Comparison of ENCODE assay signal across 32 cellular contexts in genomic region chr14:66782853-66783252, GRCh38.
"Had no signal": no experiment of that assay in that cellular context is flagged by ENCODE, and none has a peak within 500 bp of the region (broad histone marks: within the 10 kb centered on the region; RNA-seq: fewer than 3 reads in every experiment).

No MANE protein-coding gene starts in this region.

- FAIRE-seq: astrocyte, endothelial cell of umbilical vein, keratinocyte, pancreas had no signal

- H3K36me3 ChIP-seq: brain microvascular endothelial cell, esophagus muscularis mucosa, heart right ventricle, pancreas, prostate gland, upper lobe of left lung had no signal

- H3K4me2 ChIP-seq: smooth muscle cell had no signal

- H3K27me3 Mint-ChIP-seq: activated B cell treated with CpG ODN at 0.5 μM for 24 hours; activated CD8-positive, alpha-beta T cell treated with anti-CD3 and anti-CD28 coated beads for 36 hours; activated T-helper 17 cell treated with anti-CD3 and anti-CD28 coated beads, Interleukin-2, amount 50 U/mL, for 72 hours; effector memory CD8-positive, alpha-beta T cell; naive thymus-derived CD4-positive, alpha-beta T cell; stimulated activated memory B cell treated with anti-CD40 and anti-IgM and Interleukin-4, amounts not matched to agents 10 μg/mL and 1 μg/mL and 100 μg/mL, for 72 hours; stimulated activated naive CD8-positive, alpha-beta T cell treated with anti-CD3 and anti-CD28 coated beads, Interleukin-15, amount 100 ng/mL, for 72 hours had no signal

- H3K4me1 Mint-ChIP-seq: activated B cell treated with CpG ODN at 0.5 μM for 24 hours; activated T-helper 17 cell treated with anti-CD3 and anti-CD28 coated beads, Interleukin-2, amount 50 U/mL, for 72 hours; naive thymus-derived CD4-positive, alpha-beta T cell; stimulated activated memory B cell treated with anti-CD40 and anti-IgM and Interleukin-4, amounts not matched to agents 10 μg/mL and 1 μg/mL and 100 μg/mL, for 72 hours; stimulated activated naive CD8-positive, alpha-beta T cell treated with anti-CD3 and anti-CD28 coated beads, Interleukin-15, amount 100 ng/mL, for 72 hours had no signal

- H3K4me3 ChIP-seq: coronary artery, dorsolateral prefrontal cortex, esophagus muscularis mucosa, heart right ventricle, pancreas, prostate gland, smooth muscle cell, upper lobe of left lung had no signal

- H3K27me3 ChIP-seq: brain microvascular endothelial cell, dorsolateral prefrontal cortex, esophagus muscularis mucosa, foreskin keratinocyte, heart right ventricle, pancreas, upper lobe of left lung had no signal

- H3K9me3 Mint-ChIP-seq: activated T-helper 17 cell treated with anti-CD3 and anti-CD28 coated beads, Interleukin-2, amount 50 U/mL, for 72 hours; stimulated activated memory B cell treated with anti-CD40 and anti-IgM and Interleukin-4, amounts not matched to agents 10 μg/mL and 1 μg/mL and 100 μg/mL, for 72 hours; T-helper 2 cell treated with Interferon-gamma antibody and Interleukin-4, amounts not matched to agents 5 μg/mL and 100 μg/mL, for 36 hours had no signal

- H3K4me3 Mint-ChIP-seq: activated B cell treated with CpG ODN at 0.5 μM for 24 hours; activated CD8-positive, alpha-beta T cell treated with anti-CD3 and anti-CD28 coated beads for 36 hours; activated T-cell treated with anti-CD3 and anti-CD28 coated beads, Interleukin-2, amount 50 U/mL, for 4 hours; activated T-helper 17 cell treated with anti-CD3 and anti-CD28 coated beads, Interleukin-2, amount 50 U/mL, for 72 hours; effector memory CD8-positive, alpha-beta T cell; naive thymus-derived CD4-positive, alpha-beta T cell; stimulated activated memory B cell treated with anti-CD40 and anti-IgM and Interleukin-4, amounts not matched to agents 10 μg/mL and 1 μg/mL and 100 μg/mL, for 72 hours; stimulated activated naive CD8-positive, alpha-beta T cell treated with anti-CD3 and anti-CD28 coated beads, Interleukin-15, amount 100 ng/mL, for 72 hours; T-helper 2 cell treated with Interferon-gamma antibody and Interleukin-4, amounts not matched to agents 5 μg/mL and 100 μg/mL, for 36 hours had no signal

- H3K9me3 ChIP-seq: esophagus muscularis mucosa, heart right ventricle, pancreas, prostate gland, upper lobe of left lung had no signal

- DNase-seq: activated B cell treated with CpG ODN at 0.5 μM for 24 hours; activated CD4-positive, alpha-beta T cell treated with anti-CD3 and anti-CD28 coated beads, Interleukin-2, amount 50 U/mL, for 1 hour; activated CD8-positive, alpha-beta T cell treated with anti-CD3 and anti-CD28 coated beads for 36 hours; activated gamma-delta T cell treated with Interleukin-2 at 50 U/mL for 16 hours; activated naive CD4-positive, alpha-beta T cell treated with anti-CD3 and anti-CD28 coated beads, Interleukin-2, amount 50 U/mL, for 16 hours; activated T-cell treated with anti-CD3 and anti-CD28 coated beads, Interleukin-2, amount 50 U/mL, for 4 hours; amniotic stem cell; brain microvascular endothelial cell; dorsolateral prefrontal cortex; effector memory CD8-positive, alpha-beta T cell; foreskin keratinocyte; heart right ventricle; left cardiac atrium; midbrain; naive thymus-derived CD4-positive, alpha-beta T cell; pancreas; stimulated activated CD4-positive, alpha-beta T cell treated with anti-CD3 and anti-CD28 coated beads, Interleukin-1b, Interleukin-23, amount 100 ng/mL, for 48 hours; stimulated activated CD4-positive, alpha-beta T cell treated with anti-CD3 and anti-CD28 coated beads, Interleukin-4, amount 100 ng/mL, for 4 hours; stimulated activated CD8-positive, alpha-beta memory T cell treated with anti-CD3 and anti-CD28 coated beads, Interleukin-4, amount 100 ng/mL, for 48 hours; stimulated activated naive CD8-positive, alpha-beta T cell treated with anti-CD3 and anti-CD28 coated beads, Interleukin-15, amount 100 ng/mL, for 72 hours; substantia nigra; upper lobe of left lung had no signal

- H3K27ac ChIP-seq: brain microvascular endothelial cell, coronary artery, dorsolateral prefrontal cortex, esophagus muscularis mucosa, foreskin keratinocyte, heart right ventricle, pancreas, prostate gland, upper lobe of left lung had no signal

- H3K27ac Mint-ChIP-seq: activated B cell treated with CpG ODN at 0.5 μM for 24 hours; activated CD8-positive, alpha-beta T cell treated with anti-CD3 and anti-CD28 coated beads for 36 hours; activated T-helper 17 cell treated with anti-CD3 and anti-CD28 coated beads, Interleukin-2, amount 50 U/mL, for 72 hours; effector memory CD8-positive, alpha-beta T cell; naive thymus-derived CD4-positive, alpha-beta T cell; stimulated activated memory B cell treated with anti-CD40 and anti-IgM and Interleukin-4, amounts not matched to agents 10 μg/mL and 1 μg/mL and 100 μg/mL, for 72 hours; stimulated activated naive CD8-positive, alpha-beta T cell treated with anti-CD3 and anti-CD28 coated beads, Interleukin-15, amount 100 ng/mL, for 72 hours; T-helper 2 cell treated with Interferon-gamma antibody and Interleukin-4, amounts not matched to agents 5 μg/mL and 100 μg/mL, for 36 hours had no signal

- H3K4me1 ChIP-seq: esophagus muscularis mucosa, foreskin keratinocyte, heart right ventricle, pancreas, prostate gland, upper lobe of left lung had no signal
